In the genomic region with DNA sequence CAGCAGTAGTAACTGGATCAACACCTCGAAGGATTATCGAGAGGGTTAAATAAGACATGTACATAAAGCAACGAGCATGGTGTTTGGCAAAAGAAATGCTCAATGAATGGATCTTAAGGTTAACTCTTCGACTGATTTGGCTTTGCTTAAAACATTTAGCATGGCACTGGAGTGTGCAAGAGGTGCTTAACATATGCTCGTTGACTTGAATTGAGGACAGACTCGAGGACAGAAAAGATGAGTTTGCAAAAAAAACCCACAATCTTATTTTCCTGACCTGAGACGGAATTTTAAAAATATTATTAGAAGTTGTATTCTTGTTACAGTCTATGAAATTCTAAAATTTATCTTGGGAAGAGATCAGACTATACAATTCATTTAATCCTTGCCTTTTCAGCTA, we compare ENCODE assay signal across 29 cellular contexts. TPM values are rescaled to one million over a fixed set of nuclear protein-coding genes. Genes with fewer than 3 reads are reported as not detected.
"Had no signal": no experiment of that assay in that cellular context is flagged by ENCODE, and none has a peak within 500 bp of the region (broad histone marks: within the 10 kb centered on the region; RNA-seq: fewer than 3 reads in every experiment).

No MANE protein-coding gene starts in this region.

- FAIRE-seq: colon, endometrium, islet of Langerhans, keratinocyte had no signal

- DNase-seq: effector CD8-positive, alpha-beta T cell; effector memory CD8-positive, alpha-beta T cell; endodermal cell; erythroblast; esophagus squamous epithelium; foreskin fibroblast; foreskin melanocyte; gastrocnemius medialis; glutamatergic neuron; head of caudate nucleus; heart right ventricle; hippocampal formation; left cardiac atrium; left lung; left ventricle myocardium superior; lower lobe of right lung; mesenchymal stem cell; mucosa of descending colon; naive B cell had no signal

- H3K27me3 ChIP-seq: esophagus squamous epithelium, gastrocnemius medialis, heart right ventricle, left lung had no signal

- ATAC-seq: effector memory CD8-positive, alpha-beta T cell; esophagus mucosa; gastrocnemius medialis; heart right ventricle; left cardiac atrium; left lung; left ventricle myocardium superior; lower lobe of right lung; mucosa of descending colon had no signal

- H3K36me3 Mint-ChIP-seq: mesothelial cell of epicardium had no signal

- H3K4me1 Mint-ChIP-seq: endodermal cell, naive B cell had no signal

- H3K4me1 ChIP-seq: esophagus squamous epithelium, gastrocnemius medialis had no signal

- H3K4me3 Mint-ChIP-seq: effector memory CD8-positive, alpha-beta T cell; endodermal cell; mesothelial cell of epicardium; naive B cell had no signal

- H3K9me3 ChIP-seq: esophagus squamous epithelium, gastrocnemius medialis, heart right ventricle, left lung, lower lobe of right lung, mucosa of descending colon had no signal

- H3K27ac ChIP-seq: coronary artery, epithelial cell of prostate, esophagus squamous epithelium, gastrocnemius medialis, heart right ventricle, left lung, lower lobe of right lung had no signal

- H3K36me3 ChIP-seq: esophagus squamous epithelium, gastrocnemius medialis, heart right ventricle, left lung, lower lobe of right lung had no signal

- H3K4me3 ChIP-seq: coronary artery, esophagus squamous epithelium, gastrocnemius medialis, heart right ventricle, left lung, lower lobe of right lung, mucosa of descending colon had no signal

- H3K27me3 Mint-ChIP-seq: effector memory CD8-positive, alpha-beta T cell had no signal

- H3K27ac Mint-ChIP-seq: endodermal cell, mesothelial cell of epicardium, naive B cell had no signal

RNA-seq across cellular contexts. Expression of gene ST8SIA6, which starts 49.4 kb away (rescaled TPM):
- total RNA-seq: kidney epithelial cell, myocyte had no signal
- polyA plus RNA-seq: keratinocyte had no signal
